Comparison of ENCODE assay signal across 28 cellular contexts in the genomic region with DNA sequence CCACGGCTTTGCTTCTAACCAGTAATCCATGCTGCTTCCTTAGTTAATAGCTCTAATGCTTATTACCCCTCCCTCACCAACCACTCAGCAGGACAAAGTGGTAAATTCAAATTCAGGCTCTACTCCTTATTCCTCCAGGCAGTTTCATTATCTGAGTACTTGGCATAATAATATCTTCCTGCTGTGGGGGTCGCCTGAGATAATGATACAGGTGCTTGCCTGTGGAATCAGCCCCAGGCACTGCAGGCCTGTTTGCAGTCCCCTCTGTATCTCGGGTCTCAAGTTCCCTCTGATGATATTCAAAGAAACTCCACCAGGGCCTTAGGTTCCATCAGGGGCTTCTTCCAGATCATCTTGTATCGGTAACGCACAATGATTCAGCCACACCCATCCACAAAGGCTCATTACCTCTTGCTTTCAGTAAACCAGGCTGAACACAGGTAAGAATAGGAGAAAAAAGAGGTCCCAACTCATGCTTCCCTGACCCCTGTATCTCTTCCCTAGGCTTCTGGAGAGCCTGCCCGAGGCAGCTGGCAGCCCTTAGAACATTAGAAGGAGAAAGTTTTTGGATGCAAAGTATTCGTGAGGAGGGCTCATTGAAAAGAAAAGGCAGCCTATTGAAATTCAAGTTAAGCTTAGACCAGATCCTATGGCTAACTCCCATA. TPM values are rescaled to one million over a fixed set of nuclear protein-coding genes. Genes with fewer than 3 reads are reported as not detected.
DNase-seq lines count a peak whose midpoint lies in the region; ATAC-seq and TF ChIP-seq lines count a peak whose summit lies in the region.
"Had no signal": no experiment of that assay in that cellular context is flagged by ENCODE, and none has a peak within 500 bp of the region (broad histone marks: within the 10 kb centered on the region; RNA-seq: fewer than 3 reads in every experiment).

No MANE protein-coding gene starts in this region.

- 88 to 91% (median 89%) methylated on average over 7 of the region's 7 CpGs for WGBS in adrenal gland, 4 donors

- TF ChIP-seq CTCF in WTC11 (IDR thresholded peaks at IDR 0.05) = no peak
- TF ChIP-seq CTCF in adrenal gland (IDR thresholded peaks at IDR 0.05) = no peak

- H3K27ac Mint-ChIP-seq in WTC11 = peak overlapping the region; percentile 69

- H3K36me3 ChIP-seq in HUES48 (ENCODE audit: control insufficient read depth, insufficient read depth, low read length) = no peaks in the 10 kb centered on the region
- no peaks in the 10 kb centered on the region for H3K36me3 ChIP-seq in adrenal gland (replicated peaks in 1 of 2)
- H3K36me3 ChIP-seq: BLaER1, ovary, transverse colon had no signal

- H3K9ac ChIP-seq in HUES48 (ENCODE audit: low read depth, low read length) = peak overlapping the region; percentile 38
- H3K9ac ChIP-seq: BLaER1, GM23248, KMS-11, SK-N-SH had no signal

- H3K27me3 ChIP-seq in HUES48 (ENCODE audit: control insufficient read depth, insufficient read depth, low read length) = no peaks in the 10 kb centered on the region
- no peaks in the 10 kb centered on the region for H3K27me3 ChIP-seq in adrenal gland
- H3K27me3 ChIP-seq: BLaER1, ovary, transverse colon had no signal

- CTCF ChIA-PET in WTC11 (lab: Charles Lee) = interaction anchor here (0.5 to 4.3 kb wide), 13 partner anchors 8 to 739 kb away, joined by 3 to 62 read pairs (median 4); no protein-coding TSS in a partner anchor

- no peaks in the 10 kb centered on the region for H3K9me3 Mint-ChIP-seq in WTC11
- H3K9me3 Mint-ChIP-seq: nephron had no signal

- POLR2A ChIA-PET in WTC11 (lab: Charles Lee) = no interaction called here

- H3K36me3 Mint-ChIP-seq in WTC11 = no peaks in the 10 kb centered on the region
- H3K36me3 Mint-ChIP-seq: brain had no signal

- intact Hi-C loops in adrenal gland (cut with DNase I) = loop anchor here (5.0 to 10.0 kb wide), 3 partner anchors 613 to 996 kb away; no protein-coding TSS in a partner anchor

- H3K27me3 Mint-ChIP-seq in WTC11 (ENCODE audit: low read depth) = peaks cover 35% of the 10 kb centered on the region

- TF ChIP-seq POLR2A in adrenal gland (IDR thresholded peaks at IDR 0.05) = no peak

- ATAC-seq in WTC11 (peak; percentile 81), HG03039 (IDR thresholded peaks at IDR 0.05; ENCODE audit: unreplicated experiment) (no peak)

- no peaks in the 10 kb centered on the region for H3K9me3 ChIP-seq in HUES48 (ENCODE audit: control insufficient read depth, insufficient read depth, low read length)
- H3K9me3 ChIP-seq in adrenal gland (replicated peaks in 1 of 3) = no peaks in the 10 kb centered on the region
- H3K9me3 ChIP-seq: BLaER1, ovary, SK-N-SH, transverse colon had no signal

- H3K4me1 ChIP-seq in HUES48 (ENCODE audit: control insufficient read depth, insufficient read depth, low read length) (peaks cover 32% of the 10 kb centered on the region), adrenal gland (replicated peaks in 1 of 2) (no peaks in the 10 kb centered on the region)

- peak overlapping the region; percentile 55 for H3K4me3 ChIP-seq in HUES48 (ENCODE audit: low read depth, low read length)
- H3K4me3 ChIP-seq in adrenal gland = no peak overlapping the region
- H3K4me3 ChIP-seq: BLaER1, GM23248, lung, ovary, smooth muscle cell, transverse colon had no signal

- H3K4me3 Mint-ChIP-seq in WTC11 = peak overlapping the region; percentile 33
- H3K4me3 Mint-ChIP-seq: brain had no signal

- peaks cover 38% of the 10 kb centered on the region for H3K4me1 Mint-ChIP-seq in WTC11

- DNase-seq in ELF-1 (ENCODE audit: low read depth, low spot score) = peak; percentile 92
- peak; percentile 54 for DNase-seq in WTC11 (ENCODE audit: low spot score)
- peak; percentile 55 for DNase-seq in iPS-NIHi7 (ENCODE audit: extremely low spot score)
- no peak for DNase-seq in adrenal gland
- no peak for DNase-seq in NCI-H1694 (lab: John Stamatoyannopoulos, UW)
- DNase-seq in T-helper 2 cell = no peak
- DNase-seq: activated CD4-positive, alpha-beta T cell treated with anti-CD3 and anti-CD28 coated beads for 4 hours; activated naive CD4-positive, alpha-beta T cell treated with Interleukin-2 at 50 U/mL for 16 hours; activated T-cell treated with anti-CD3 and anti-CD28 coated beads, Interleukin-2, amount 50 U/mL, for 1 hour; cerebellar nuclear complex; DMS153; GM23248; hypothalamus; NCI-H1436; NCI-H2171; NCI-H524 treated with DMSO at 0.1 percent for 48 hours; ovary; stimulated activated CD4-positive, alpha-beta T cell treated with anti-CD3 and anti-CD28 coated beads, Interleukin-2, amount 100 ng/mL, for 24 hours; transverse colon had no signal

- H3K27ac ChIP-seq in HUES48 (ENCODE audit: low read depth, low read length) = peak overlapping the region; percentile 87
- no peak overlapping the region for H3K27ac ChIP-seq in adrenal gland
- H3K27ac ChIP-seq: BLaER1, GM23248, KMS-11, ovary, transverse colon had no signal

TF ChIP-seq in WTC11, 78 proteins besides CTCF, POLR2A, EP300 and RAD21 (continues in another document):
- TF ChIP-seq, protein P1, sequence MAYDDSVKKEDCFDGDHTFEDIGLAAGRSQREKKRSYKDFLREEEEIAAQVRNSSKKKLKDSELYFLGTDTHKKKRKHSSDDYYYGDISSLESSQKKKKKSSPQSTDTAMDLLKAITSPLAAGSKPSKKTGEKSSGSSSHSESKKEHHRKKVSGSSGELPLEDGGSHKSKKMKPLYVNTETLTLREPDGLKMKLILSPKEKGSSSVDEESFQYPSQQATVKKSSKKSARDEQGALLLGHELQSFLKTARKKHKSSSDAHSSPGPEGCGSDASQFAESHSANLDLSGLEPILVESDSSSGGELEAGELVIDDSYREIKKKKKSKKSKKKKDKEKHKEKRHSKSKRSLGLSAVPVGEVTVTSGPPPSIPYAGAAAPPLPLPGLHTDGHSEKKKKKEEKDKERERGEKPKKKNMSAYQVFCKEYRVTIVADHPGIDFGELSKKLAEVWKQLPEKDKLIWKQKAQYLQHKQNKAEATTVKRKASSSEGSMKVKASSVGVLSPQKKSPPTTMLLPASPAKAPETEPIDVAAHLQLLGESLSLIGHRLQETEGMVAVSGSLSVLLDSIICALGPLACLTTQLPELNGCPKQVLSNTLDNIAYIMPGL (CRISPR knock-in tag; IDR thresholded peaks at IDR 0.05) = no peak
- TF ChIP-seq, protein P2, sequence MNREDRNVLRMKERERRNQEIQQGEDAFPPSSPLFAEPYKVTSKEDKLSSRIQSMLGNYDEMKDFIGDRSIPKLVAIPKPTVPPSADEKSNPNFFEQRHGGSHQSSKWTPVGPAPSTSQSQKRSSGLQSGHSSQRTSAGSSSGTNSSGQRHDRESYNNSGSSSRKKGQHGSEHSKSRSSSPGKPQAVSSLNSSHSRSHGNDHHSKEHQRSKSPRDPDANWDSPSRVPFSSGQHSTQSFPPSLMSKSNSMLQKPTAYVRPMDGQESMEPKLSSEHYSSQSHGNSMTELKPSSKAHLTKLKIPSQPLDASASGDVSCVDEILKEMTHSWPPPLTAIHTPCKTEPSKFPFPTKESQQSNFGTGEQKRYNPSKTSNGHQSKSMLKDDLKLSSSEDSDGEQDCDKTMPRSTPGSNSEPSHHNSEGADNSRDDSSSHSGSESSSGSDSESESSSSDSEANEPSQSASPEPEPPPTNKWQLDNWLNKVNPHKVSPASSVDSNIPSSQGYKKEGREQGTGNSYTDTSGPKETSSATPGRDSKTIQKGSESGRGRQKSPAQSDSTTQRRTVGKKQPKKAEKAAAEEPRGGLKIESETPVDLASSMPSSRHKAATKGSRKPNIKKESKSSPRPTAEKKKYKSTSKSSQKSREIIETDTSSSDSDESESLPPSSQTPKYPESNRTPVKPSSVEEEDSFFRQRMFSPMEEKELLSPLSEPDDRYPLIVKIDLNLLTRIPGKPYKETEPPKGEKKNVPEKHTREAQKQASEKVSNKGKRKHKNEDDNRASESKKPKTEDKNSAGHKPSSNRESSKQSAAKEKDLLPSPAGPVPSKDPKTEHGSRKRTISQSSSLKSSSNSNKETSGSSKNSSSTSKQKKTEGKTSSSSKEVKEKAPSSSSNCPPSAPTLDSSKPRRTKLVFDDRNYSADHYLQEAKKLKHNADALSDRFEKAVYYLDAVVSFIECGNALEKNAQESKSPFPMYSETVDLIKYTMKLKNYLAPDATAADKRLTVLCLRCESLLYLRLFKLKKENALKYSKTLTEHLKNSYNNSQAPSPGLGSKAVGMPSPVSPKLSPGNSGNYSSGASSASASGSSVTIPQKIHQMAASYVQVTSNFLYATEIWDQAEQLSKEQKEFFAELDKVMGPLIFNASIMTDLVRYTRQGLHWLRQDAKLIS (CRISPR knock-in tag; IDR thresholded peaks at IDR 0.05; ENCODE audit: borderline replicate concordance) = 0 out of 2 replicates have a peak, but pooled peaks have one; percentile 66
- no peak for TF ChIP-seq ZNF232 (CRISPR knock-in tag; IDR thresholded peaks at IDR 0.05)
- TF ChIP-seq, protein P3, sequence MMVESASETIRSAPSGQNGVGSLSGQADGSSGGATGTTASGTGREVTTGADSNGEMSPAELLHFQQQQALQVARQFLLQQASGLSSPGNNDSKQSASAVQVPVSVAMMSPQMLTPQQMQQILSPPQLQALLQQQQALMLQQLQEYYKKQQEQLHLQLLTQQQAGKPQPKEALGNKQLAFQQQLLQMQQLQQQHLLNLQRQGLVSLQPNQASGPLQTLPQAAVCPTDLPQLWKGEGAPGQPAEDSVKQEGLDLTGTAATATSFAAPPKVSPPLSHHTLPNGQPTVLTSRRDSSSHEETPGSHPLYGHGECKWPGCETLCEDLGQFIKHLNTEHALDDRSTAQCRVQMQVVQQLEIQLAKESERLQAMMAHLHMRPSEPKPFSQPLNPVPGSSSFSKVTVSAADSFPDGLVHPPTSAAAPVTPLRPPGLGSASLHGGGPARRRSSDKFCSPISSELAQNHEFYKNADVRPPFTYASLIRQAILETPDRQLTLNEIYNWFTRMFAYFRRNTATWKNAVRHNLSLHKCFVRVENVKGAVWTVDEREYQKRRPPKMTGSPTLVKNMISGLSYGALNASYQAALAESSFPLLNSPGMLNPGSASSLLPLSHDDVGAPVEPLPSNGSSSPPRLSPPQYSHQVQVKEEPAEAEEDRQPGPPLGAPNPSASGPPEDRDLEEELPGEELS (CRISPR knock-in tag; IDR thresholded peaks at IDR 0.05) = peak; percentile 82; the same call in 1 of the 2 replicates

RNA-seq across cellular contexts. Expression of a gene that starts 14.3 kb away (rescaled TPM):
- 34.3 to 37.9 TPM (median 34.4 TPM) in 3 replicates for total RNA-seq in WTC11 (2021)
- total RNA-seq in adrenal gland = 10 to 100 TPM; 17.2 to 35.4 (median 24.4) TPM
- polyA plus RNA-seq in adrenal gland = 10 to 100 TPM in 1 of 3 donors, 1 to 10 TPM in 2; 4.3 to 15.2 (median 4.4) TPM

Comparison
In these comparisons a context has a peak if more than half of its experiments do, and no peak if none do; other contexts are left out.
1. DNase-seq: peak in ELF-1 (single experiment), WTC11 (single experiment) and iPS-NIHi7 (single experiment); none in adrenal gland (0 of 7), NCI-H1694 (single experiment) and T-helper 2 cell (0 of 5).